12 cellular contexts compared by ENCODE assay signal in the genomic region with DNA sequence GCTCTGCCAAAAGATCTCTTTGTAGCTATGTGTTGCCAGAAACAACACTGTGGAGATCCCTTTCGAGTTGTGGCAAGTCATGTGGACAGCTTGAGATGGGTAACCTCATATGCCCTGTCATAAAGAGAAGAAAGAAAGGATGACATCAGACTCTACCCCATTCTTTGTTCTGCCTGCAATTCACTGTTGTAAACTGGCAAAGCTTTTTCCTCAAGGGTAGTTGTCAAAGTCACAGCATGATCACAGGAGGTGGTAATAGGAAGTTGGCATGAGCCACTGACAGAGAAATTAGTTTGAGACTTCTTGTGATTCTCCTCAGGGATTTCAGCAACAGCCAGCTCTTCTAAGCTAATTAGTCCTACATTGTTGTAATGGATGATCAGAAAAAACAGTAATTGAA. TPM values are rescaled to one million over a fixed set of nuclear protein-coding genes. Genes with fewer than 3 reads are reported as not detected.
DNase-seq lines count a peak whose midpoint lies in the region; ATAC-seq and TF ChIP-seq lines count a peak whose summit lies in the region.
"Had no signal": no experiment of that assay in that cellular context is flagged by ENCODE, and none has a peak within 500 bp of the region (broad histone marks: within the 10 kb centered on the region; RNA-seq: fewer than 3 reads in every experiment).

No MANE protein-coding gene starts in this region.

- DNase-seq in COLO829 (ENCODE audit: low spot score) (peak; percentile 15), LNCaP clone FGC (ENCODE audit: low read depth) (peak; percentile 75), NCI-H345 treated with DMSO at 0.1 percent for 48 hours (lab: John Stamatoyannopoulos, UW; ENCODE audit: unreplicated experiment) (peak; percentile 64), dermis blood vessel endothelial cell (peak; percentile 21), substantia nigra (lab: John Stamatoyannopoulos, UW) (no peak), erythroblast (lab: John Stamatoyannopoulos, UW) (no peak)
- no peak for DNase-seq in stimulated activated CD4-positive, alpha-beta T cell treated with anti-CD3 and anti-CD28 coated beads, Interleukin-4, amount 100 ng/mL, for 4 hours
- DNase-seq: activated CD8-positive, alpha-beta memory T cell treated with anti-CD3 and anti-CD28 coated beads for 24 hours; GDM1; stimulated activated CD4-positive, alpha-beta T cell treated with anti-CD3 and anti-CD28 coated beads, Interleukin-4, amount 100 ng/mL, for 1 hour; T-helper 9 cell had no signal

- TF ChIP-seq CTCF in LNCaP clone FGC (IDR thresholded peaks at IDR 0.05; ENCODE audit: control insufficient read depth, extremely low read depth, insufficient read depth), result no peak

- ATAC-seq in HG03139 (IDR thresholded peaks at IDR 0.05; ENCODE audit: unreplicated experiment), result no peak

- no peak for TF ChIP-seq POLR2A in erythroblast (IDR thresholded peaks at IDR 0.05; ENCODE audit: low read length)

- no peak overlapping the region for H3K27ac ChIP-seq in substantia nigra (ENCODE audit: low read depth, low read length, poor library complexity, severe bottlenecking)

- H3K4me3 ChIP-seq in LNCaP clone FGC (ENCODE audit: low read depth, low read length), result no peak overlapping the region

RNA-seq across cellular contexts. Expression of a gene that starts 19.4 kb away (rescaled TPM):
- total RNA-seq in dermis blood vessel endothelial cell, result 27.5 and 29.8 TPM in 2 replicates

Comparison
In these comparisons a context has a peak if more than half of its experiments do, and no peak if none do; other contexts are left out.
1. DNase-seq: peak in COLO829 (single experiment), LNCaP clone FGC (single experiment), NCI-H345 treated with DMSO at 0.1 percent for 48 hours (single experiment) and dermis blood vessel endothelial cell (single experiment); none in substantia nigra (0 of 49), stimulated activated CD4-positive, alpha-beta T cell treated with anti-CD3 and anti-CD28 coated beads, Interleukin-4, amount 100 ng/mL, for 4 hours (0 of 2) and erythroblast (0 of 2).